Comparison of ENCODE assay signal across 16 cellular contexts in the genomic region with DNA sequence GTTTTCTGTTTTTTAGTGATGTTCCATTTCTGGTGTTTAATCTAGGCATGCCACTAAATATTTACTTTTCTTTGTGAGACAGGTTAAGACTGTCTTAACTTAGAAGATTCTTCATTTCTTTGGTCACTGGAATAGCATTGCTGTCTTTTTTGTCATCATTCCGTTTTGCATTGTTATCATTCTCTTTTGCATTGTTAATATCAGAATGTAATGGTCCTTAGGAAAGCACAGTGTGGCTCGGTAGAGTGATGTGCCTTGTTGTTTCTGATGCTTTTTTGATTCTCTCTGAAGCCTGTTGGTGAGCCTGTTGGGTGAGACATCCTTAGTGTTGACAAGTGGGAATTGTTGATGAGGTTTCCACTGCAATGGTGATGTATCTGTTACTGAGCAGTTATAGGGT.
"Had no signal": no experiment of that assay in that cellular context is flagged by ENCODE, and none has a peak within 500 bp of the region (broad histone marks: within the 10 kb centered on the region; RNA-seq: fewer than 3 reads in every experiment).

No MANE protein-coding gene starts in this region.

- H3K4me1 ChIP-seq: foreskin keratinocyte had no signal

- H3K9me3 ChIP-seq: upper lobe of left lung had no signal

- H3K36me3 ChIP-seq: upper lobe of left lung, WERI-Rb-1 had no signal

- H3K27ac ChIP-seq: foreskin keratinocyte, WERI-Rb-1 had no signal

- DNase-seq: activated CD4-positive, alpha-beta T cell treated with anti-CD3 and anti-CD28 coated beads for 1 hour; activated gamma-delta T cell treated with Interleukin-2 at 50 U/mL for 16 hours; activated T-cell treated with anti-CD3 and anti-CD28 coated beads, Interleukin-2, amount 50 U/mL, for 1 hour; anterior cingulate cortex; caudate nucleus; effector CD8-positive, alpha-beta T cell; erythroblast; foreskin keratinocyte; hippocampal formation; midbrain; natural killer cell; stimulated activated CD4-positive, alpha-beta T cell treated with anti-CD3 and anti-CD28 coated beads, Interleukin-4, amount 100 ng/mL, for 24 hours; stimulated activated naive CD4-positive, alpha-beta T cell treated with Interleukin-2 at 50 U/mL for 16 hours; T-cell; upper lobe of left lung; WERI-Rb-1 had no signal

- H3K27me3 ChIP-seq: foreskin keratinocyte, upper lobe of left lung had no signal

- ATAC-seq: foreskin keratinocyte, natural killer cell, T-cell had no signal
